Comparison of ENCODE assay signal across 18 cellular contexts in the genomic region with DNA sequence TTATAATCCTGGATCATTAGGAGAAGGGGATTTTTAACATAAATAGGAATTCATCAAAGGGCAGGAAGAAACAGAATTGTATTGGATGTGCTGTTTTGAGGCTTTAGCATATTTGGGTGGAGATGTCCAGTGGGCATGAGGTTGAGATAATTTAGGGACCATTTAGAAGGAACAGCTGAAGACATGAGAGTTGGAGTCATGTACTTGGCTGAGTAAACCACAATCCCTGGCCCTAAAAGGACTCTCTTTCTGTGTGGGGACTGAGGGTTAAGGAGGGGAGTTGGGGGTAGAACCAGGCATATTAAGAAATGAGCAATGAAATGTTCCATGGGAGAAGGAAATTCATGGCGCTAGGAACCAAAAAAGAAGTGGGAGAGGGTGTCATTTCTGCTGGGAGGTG.
"Had no signal": no experiment of that assay in that cellular context is flagged by ENCODE, and none has a peak within 500 bp of the region (broad histone marks: within the 10 kb centered on the region; RNA-seq: fewer than 3 reads in every experiment).

No MANE protein-coding gene starts in this region.

- H3K9me3 ChIP-seq: heart left ventricle, mucosa of descending colon, pancreas, psoas muscle, right lobe of liver, spleen had no signal

- H3K27me3 Mint-ChIP-seq: central memory CD8-positive, alpha-beta T cell; effector memory CD8-positive, alpha-beta T cell; natural killer cell treated with Interleukin-12 subunit alpha and Interleukin-12 subunit beta and Interleukin-15 and Interleukin-18, amount 100 ng/mL, for 72 hours had no signal

- H3K4me3 ChIP-seq: heart left ventricle, mucosa of descending colon, pancreas, psoas muscle, right lobe of liver, spleen had no signal

- H3K36me3 ChIP-seq: pancreas had no signal

- DNase-seq: effector memory CD8-positive, alpha-beta T cell; heart left ventricle; hypothalamus; mucosa of descending colon; occipital lobe; pancreas; psoas muscle; retina; right lobe of liver; spleen; stimulated activated CD4-positive, alpha-beta T cell treated with anti-CD3 and anti-CD28 coated beads, Interleukin-15, amount 100 ng/mL, for 24 hours; stimulated activated CD4-positive, alpha-beta T cell treated with anti-CD3 and anti-CD28 coated beads, Interleukin-1b, Interleukin-23, amount 100 ng/mL, for 48 hours; stimulated activated CD4-positive, alpha-beta T cell treated with anti-CD3 and anti-CD28 coated beads, Interleukin-4, amount 100 ng/mL, for 24 hours; stimulated activated naive CD4-positive, alpha-beta T cell treated with Interleukin-2 at 50 U/mL for 16 hours had no signal

- H3K4me1 ChIP-seq: pancreas, psoas muscle, right lobe of liver, spleen had no signal

- H3K27ac ChIP-seq: heart left ventricle, pancreas, psoas muscle, right lobe of liver, spleen had no signal

- H3K27ac Mint-ChIP-seq: dendritic cell treated with granulocyte-macrophage colony-stimulating factor and Interleukin-4, amounts not matched to agents 40 ng/mL and 50 ng/mL, for 4 days; natural killer cell treated with Interleukin-12 subunit alpha and Interleukin-12 subunit beta and Interleukin-15 and Interleukin-18, amount 100 ng/mL, for 72 hours had no signal

- H3K4me3 Mint-ChIP-seq: central memory CD8-positive, alpha-beta T cell; dendritic cell treated with granulocyte-macrophage colony-stimulating factor and Interleukin-4, amounts not matched to agents 40 ng/mL and 50 ng/mL, for 4 days; effector memory CD8-positive, alpha-beta T cell; natural killer cell treated with Interleukin-12 subunit alpha and Interleukin-12 subunit beta and Interleukin-15 and Interleukin-18, amount 100 ng/mL, for 72 hours had no signal

- ATAC-seq: effector memory CD8-positive, alpha-beta T cell; heart left ventricle; left lobe of liver; mucosa of descending colon; pancreas had no signal

- H3K27me3 ChIP-seq: heart left ventricle, pancreas, right lobe of liver, spleen had no signal

- H3K9me3 Mint-ChIP-seq: central memory CD8-positive, alpha-beta T cell; dendritic cell treated with granulocyte-macrophage colony-stimulating factor and Interleukin-4, amounts not matched to agents 40 ng/mL and 50 ng/mL, for 4 days; effector memory CD8-positive, alpha-beta T cell; natural killer cell treated with Interleukin-12 subunit alpha and Interleukin-12 subunit beta and Interleukin-15 and Interleukin-18, amount 100 ng/mL, for 72 hours had no signal

- H3K36me3 Mint-ChIP-seq: natural killer cell treated with Interleukin-12 subunit alpha and Interleukin-12 subunit beta and Interleukin-15 and Interleukin-18, amount 100 ng/mL, for 72 hours had no signal
